In genomic region chr11:105942951-105943350, GRCh38 we compare ENCODE assay signal across 14 cellular contexts.
"Had no signal": no experiment of that assay in that cellular context is flagged by ENCODE, and none has a peak within 500 bp of the region (broad histone marks: within the 10 kb centered on the region; RNA-seq: fewer than 3 reads in every experiment).

No MANE protein-coding gene starts in this region.

- DNase-seq: activated CD4-positive, alpha-beta T cell treated with anti-CD3 and anti-CD28 coated beads, Interleukin-2, amount 10 ng/mL, durations not matched to agents 24 days and 14 days; activated CD4-positive, CD25-positive, alpha-beta regulatory T cell; activated CD8-positive, alpha-beta memory T cell treated with anti-CD3 and anti-CD28 coated beads, Interleukin-2, amount 50 U/mL, for 4 hours; activated CD8-positive, alpha-beta T cell treated with anti-CD3 and anti-CD28 coated beads, Interleukin-2, amount 10 ng/mL, durations not matched to agents 7 days and 5 days; activated T-cell treated with anti-CD3 and anti-CD28 coated beads, Interleukin-2, amount 50 U/mL, for 72 hours; colonic mucosa; foreskin keratinocyte; glutamatergic neuron; hypothalamus; kidney glomerular epithelial cell; midbrain; right lobe of liver; spleen; upper lobe of left lung had no signal
